Comparison of ENCODE assay signal across 15 cellular contexts in the genomic region with DNA sequence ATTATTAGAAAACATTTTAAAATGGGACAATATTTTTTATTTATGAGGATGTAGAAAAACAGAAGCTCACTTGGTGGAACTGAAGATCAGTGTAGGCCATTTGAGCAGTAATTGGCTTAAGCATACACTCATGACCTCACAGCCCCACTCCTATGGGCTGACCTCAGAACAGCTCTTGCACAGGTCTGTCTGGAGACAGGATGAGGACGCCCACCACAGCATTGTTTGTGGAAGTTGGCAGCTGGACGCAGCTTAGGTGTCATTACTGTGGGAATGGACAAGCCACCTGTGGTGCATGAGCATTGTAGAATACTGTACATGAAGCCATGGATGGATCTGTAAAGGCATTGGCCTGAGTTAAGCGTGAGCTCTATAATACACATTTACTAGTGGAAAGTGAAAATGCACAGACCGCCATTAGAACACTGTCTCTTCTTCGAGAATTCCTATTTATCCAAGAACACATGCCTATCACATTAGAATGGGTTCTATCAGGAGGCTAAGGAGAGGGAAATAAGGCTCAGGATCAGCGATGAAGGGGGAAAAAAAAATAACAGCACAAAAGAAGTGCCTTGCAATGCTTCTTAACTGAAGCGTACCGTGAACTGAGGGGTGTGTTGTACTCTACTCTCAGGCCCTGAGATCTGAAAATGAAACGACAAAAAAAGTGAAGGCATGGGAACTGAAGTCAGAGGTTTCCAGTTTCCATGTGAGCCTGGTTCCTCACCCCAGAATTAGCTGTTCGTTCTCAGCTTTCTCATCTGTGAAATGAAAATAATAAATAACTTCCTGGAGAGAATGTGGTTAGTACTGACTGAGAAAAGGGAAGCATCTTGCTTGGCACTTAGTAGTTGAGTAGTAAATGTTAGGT. TPM values are rescaled to one million over a fixed set of nuclear protein-coding genes. Genes with fewer than 3 reads are reported as not detected.
A peak's percentile ranks its signal among the peaks of the same experiment; 100 is the strongest.
DNase-seq lines count a peak whose midpoint lies in the region; ATAC-seq, FAIRE-seq and TF ChIP-seq lines count a peak whose summit lies in the region.
"Had no signal": no experiment of that assay in that cellular context is flagged by ENCODE, and none has a peak within 500 bp of the region (broad histone marks: within the 10 kb centered on the region; RNA-seq: fewer than 3 reads in every experiment).

No MANE protein-coding gene starts in this region.

- H3K4me1 ChIP-seq in effector memory CD4-positive, alpha-beta T cell (ENCODE audit: control insufficient read depth, insufficient read depth, low read length, poor library complexity, severe bottlenecking) = no peaks in the 10 kb centered on the region
- H3K4me1 ChIP-seq: prostate gland, tibial nerve had no signal

- H3K27ac ChIP-seq in effector memory CD4-positive, alpha-beta T cell (ENCODE audit: insufficient read depth, low read length, poor library complexity, severe bottlenecking) = no peak overlapping the region
- H3K27ac ChIP-seq: prostate gland, tibial nerve had no signal

- no peaks in the 10 kb centered on the region for H3K36me3 ChIP-seq in effector memory CD4-positive, alpha-beta T cell (ENCODE audit: control insufficient read depth, insufficient read depth, low read length)
- H3K36me3 ChIP-seq: prostate gland, tibial nerve had no signal

- H3K9me3 ChIP-seq in effector memory CD4-positive, alpha-beta T cell (ENCODE audit: control insufficient read depth, low read length) = no peaks in the 10 kb centered on the region
- H3K9me3 ChIP-seq: prostate gland, tibial nerve had no signal

- no peaks in the 10 kb centered on the region for H3K27me3 ChIP-seq in effector memory CD4-positive, alpha-beta T cell (replicated peaks; ENCODE audit: control insufficient read depth, insufficient read depth, low read length, poor library complexity, severe bottlenecking)
- H3K27me3 ChIP-seq: tibial nerve had no signal

- POLR2A ChIA-PET in GM10248 (lab: Yijun Ruan, JAX) = no interaction called here

- H3K4me3 ChIP-seq in effector memory CD4-positive, alpha-beta T cell (ENCODE audit: insufficient read depth, low read depth, low read length, poor library complexity, severe bottlenecking) = no peak overlapping the region
- H3K4me3 ChIP-seq: prostate gland, tibial nerve had no signal

- CTCF ChIA-PET in GM10248 (lab: Yijun Ruan, JAX) = interaction anchor here (0.7 to 5.9 kb wide), 12 partner anchors 10 to 140 kb away, joined by 3 to 40 read pairs (median 3); no protein-coding TSS in a partner anchor

- FAIRE-seq in GM19239 (lab: Jason Lieb, UNC) = peak; percentile 96

- TF ChIP-seq CTCF in GM10248 (IDR thresholded peaks at IDR 0.05; ENCODE audit: control extremely low read depth, extremely low read depth, low read depth, missing control alignments) = no peak

- peak; percentile 65 for DNase-seq in GM10248 (ENCODE audit: extremely low spot score)
- DNase-seq in GM19239 (ENCODE audit: insufficient read length, low spot score) = peak; percentile 46
- no peak for DNase-seq in activated effector memory CD4-positive, alpha-beta T cell treated with Interleukin-2 at 50 U/mL for 16 hours
- DNase-seq in effector memory CD4-positive, alpha-beta T cell = no peak
- DNase-seq in cerebellar cortex (ENCODE audit: low spot score) = no peak
- DNase-seq in occipital lobe (lab: John Stamatoyannopoulos, UW) = no peak
- DNase-seq: activated CD8-positive, alpha-beta memory T cell treated with anti-CD3 and anti-CD28 coated beads for 24 hours; activated naive CD8-positive, alpha-beta T cell treated with anti-CD3 and anti-CD28 coated beads, Interleukin-2, amount 50 U/mL, for 24 hours; dermis blood vessel endothelial cell; GDM1; NCI-H774 had no signal

- ATAC-seq in HG02642 (IDR thresholded peaks at IDR 0.05; ENCODE audit: poor library complexity, unreplicated experiment) (peak; percentile 82), HG03442 (IDR thresholded peaks at IDR 0.05; ENCODE audit: unreplicated experiment) (peak; percentile 80)
- ATAC-seq: activated naive CD8-positive, alpha-beta T cell treated with anti-CD3 and anti-CD28 coated beads, Interleukin-2, amount 50 U/mL, for 24 hours had no signal

RNA-seq across cellular contexts. Expression of gene KCNA1, which starts 33.6 kb away (rescaled TPM):
- total RNA-seq in occipital lobe = 1.1 TPM

Comparison
In these comparisons a context has a peak if more than half of its experiments do, and no peak if none do; other contexts are left out.
1. DNase-seq: peak in GM10248 (single experiment) and GM19239 (single experiment); none in activated effector memory CD4-positive, alpha-beta T cell treated with Interleukin-2 at 50 U/mL for 16 hours (single experiment), effector memory CD4-positive, alpha-beta T cell (0 of 3), cerebellar cortex (single experiment) and occipital lobe (single experiment).